20 cellular contexts compared by ENCODE assay signal in genomic region chr18:80115035-80115434, GRCh38. TPM values are rescaled to one million over a fixed set of nuclear protein-coding genes. Genes with fewer than 3 reads are reported as not detected.
DNase-seq lines count a peak whose midpoint lies in the region; ATAC-seq and TF ChIP-seq lines count a peak whose summit lies in the region.
"Had no signal": no experiment of that assay in that cellular context is flagged by ENCODE, and none has a peak within 500 bp of the region (broad histone marks: within the 10 kb centered on the region; RNA-seq: fewer than 3 reads in every experiment).

No MANE protein-coding gene starts in this region.

- H3K4me3 ChIP-seq in OCI-LY1 (ENCODE audit: low read depth, low read length, poor library complexity, severe bottlenecking) = no peak overlapping the region
- H3K4me3 ChIP-seq in vagina = no peak overlapping the region
- H3K4me3 ChIP-seq: A549, MG63 had no signal

- TF ChIP-seq CTCF in OCI-LY1 (IDR thresholded peaks at IDR 0.05; ENCODE audit: low read length) (no peak), vagina (IDR thresholded peaks at IDR 0.05) (no peak)

- no peak for TF ChIP-seq POLR2A in vagina (IDR thresholded peaks at IDR 0.05)

- H3K27ac ChIP-seq in OCI-LY1 (ENCODE audit: low read depth, low read length, poor library complexity, severe bottlenecking) (no peak overlapping the region), vagina (no peak overlapping the region)
- H3K27ac ChIP-seq: A549 had no signal

- H3K27me3 Mint-ChIP-seq in stimulated activated naive B cell treated with anti-CD40 and anti-IgM and Interleukin-4, amounts not matched to agents 10 μg/mL and 1 μg/mL and 100 μg/mL, for 72 hours = no peaks in the 10 kb centered on the region
- H3K27me3 Mint-ChIP-seq: B cell; CD4-positive, CD25-positive, alpha-beta regulatory T cell had no signal

- H3F3A ChIP-seq in OCI-LY1 (ENCODE audit: insufficient read depth, low read length) = no peaks in the 10 kb centered on the region

- ATAC-seq in GM18868 (IDR thresholded peaks at IDR 0.05; ENCODE audit: unreplicated experiment) (peak; percentile 46), GM19467 (IDR thresholded peaks at IDR 0.05; ENCODE audit: unreplicated experiment) (no peak), GM21786 (IDR thresholded peaks at IDR 0.05; ENCODE audit: unreplicated experiment) (no peak)
- ATAC-seq in stimulated activated naive B cell treated with anti-CD40 and anti-IgM and Interleukin-4, amounts not matched to agents 10 μg/mL and 1 μg/mL and 100 μg/mL, for 72 hours (replicated peaks) = no peak
- ATAC-seq: A549, Right ventricle myocardium inferior had no signal

- H3K4me2 ChIP-seq in OCI-LY1 (ENCODE audit: low read length) = peak overlapping the region; percentile 38; the same call in 1 of the 2 replicates
- H3K4me2 ChIP-seq: A549 had no signal

- peaks cover 10 to 46% of the 10 kb centered on the region in 2 donors for H3K36me3 Mint-ChIP-seq in stimulated activated naive B cell treated with anti-CD40 and anti-IgM and Interleukin-4, amounts not matched to agents 10 μg/mL and 1 μg/mL and 100 μg/mL, for 72 hours

- H3K36me3 ChIP-seq in OCI-LY1 (ENCODE audit: insufficient read depth, low read length) (peaks cover 46% of the 10 kb centered on the region), vagina (peaks cover 0 to 8% of the 10 kb centered on the region in 2 donors)

- no peak overlapping the region for H3K9ac ChIP-seq in OCI-LY1 (ENCODE audit: low read length)

- no peak overlapping the region for H3K4me3 Mint-ChIP-seq in stimulated activated naive B cell treated with anti-CD40 and anti-IgM and Interleukin-4, amounts not matched to agents 10 μg/mL and 1 μg/mL and 100 μg/mL, for 72 hours
- H3K4me3 Mint-ChIP-seq: B cell had no signal

- intact Hi-C loops in vagina (cut with DNase I) = no loop called here

- H3K27ac Mint-ChIP-seq in stimulated activated naive B cell treated with anti-CD40 and anti-IgM and Interleukin-4, amounts not matched to agents 10 μg/mL and 1 μg/mL and 100 μg/mL, for 72 hours = peak overlapping the region; percentile 25
- H3K27ac Mint-ChIP-seq: B cell had no signal

- H3K27me3 ChIP-seq in OCI-LY1 (ENCODE audit: insufficient read depth, low read length) = no peaks in the 10 kb centered on the region
- H3K27me3 ChIP-seq in vagina = no peaks in the 10 kb centered on the region
- H3K27me3 ChIP-seq: MG63 had no signal

- H3K79me2 ChIP-seq in OCI-LY1 (ENCODE audit: insufficient read depth, low read length) = peaks cover 70% of the 10 kb centered on the region

- H2AFZ ChIP-seq in OCI-LY1 (ENCODE audit: low read length) = no peak overlapping the region

- H3K9me3 ChIP-seq in OCI-LY1 (ENCODE audit: low read length) (no peaks in the 10 kb centered on the region), vagina (no peaks in the 10 kb centered on the region)
- H3K9me3 ChIP-seq: A549, MG63 had no signal

- peaks cover 29% of the 10 kb centered on the region for H3K4me1 ChIP-seq in OCI-LY1 (ENCODE audit: insufficient read depth, low read length, severe bottlenecking)
- H3K4me1 ChIP-seq in vagina = peaks cover 21% of the 10 kb centered on the region

- peaks cover 16 to 23% of the 10 kb centered on the region in 2 donors for H3K4me1 Mint-ChIP-seq in stimulated activated naive B cell treated with anti-CD40 and anti-IgM and Interleukin-4, amounts not matched to agents 10 μg/mL and 1 μg/mL and 100 μg/mL, for 72 hours

- H4K20me1 ChIP-seq in OCI-LY1 (ENCODE audit: insufficient read depth, low read length) = no peaks in the 10 kb centered on the region; the same call in 1 of the 2 replicates

- H3K9me3 Mint-ChIP-seq in stimulated activated naive B cell treated with anti-CD40 and anti-IgM and Interleukin-4, amounts not matched to agents 10 μg/mL and 1 μg/mL and 100 μg/mL, for 72 hours = no peaks in the 10 kb centered on the region
- H3K9me3 Mint-ChIP-seq: CD4-positive, CD25-positive, alpha-beta regulatory T cell had no signal

- H3K9me2 ChIP-seq in OCI-LY1 (ENCODE audit: low read depth, low read length) = no peaks in the 10 kb centered on the region

- DNase-seq in left kidney (ENCODE audit: low read depth, low spot score) (peak; percentile 30), NCI-H1417 treated with DMSO at 0.1 percent for 48 hours (lab: John Stamatoyannopoulos, UW) (no peak), vagina (ENCODE audit: extremely low spot score in 2 of 2) (no peak)
- no peak for DNase-seq in stimulated activated naive B cell treated with anti-CD40 and anti-IgM and Interleukin-4, amounts not matched to agents 10 μg/mL and 1 μg/mL and 100 μg/mL, for 72 hours
- DNase-seq: CD4-positive, CD25-positive, alpha-beta regulatory T cell; COR-L47; DMS79; H7; Kasumi-1; MG63; NCI-H1417; NCI-H187 treated with DMSO at 0.1 percent for 48 hours; NCI-H748 treated with DMSO at 0.1 percent for 48 hours had no signal

RNA-seq across cellular contexts. Expression of gene ADNP2, which starts 6.0 kb away (rescaled TPM):
- 21.4 TPM for total RNA-seq in vagina
